ENCODE assay signal across 19 cellular contexts in the genomic region with DNA sequence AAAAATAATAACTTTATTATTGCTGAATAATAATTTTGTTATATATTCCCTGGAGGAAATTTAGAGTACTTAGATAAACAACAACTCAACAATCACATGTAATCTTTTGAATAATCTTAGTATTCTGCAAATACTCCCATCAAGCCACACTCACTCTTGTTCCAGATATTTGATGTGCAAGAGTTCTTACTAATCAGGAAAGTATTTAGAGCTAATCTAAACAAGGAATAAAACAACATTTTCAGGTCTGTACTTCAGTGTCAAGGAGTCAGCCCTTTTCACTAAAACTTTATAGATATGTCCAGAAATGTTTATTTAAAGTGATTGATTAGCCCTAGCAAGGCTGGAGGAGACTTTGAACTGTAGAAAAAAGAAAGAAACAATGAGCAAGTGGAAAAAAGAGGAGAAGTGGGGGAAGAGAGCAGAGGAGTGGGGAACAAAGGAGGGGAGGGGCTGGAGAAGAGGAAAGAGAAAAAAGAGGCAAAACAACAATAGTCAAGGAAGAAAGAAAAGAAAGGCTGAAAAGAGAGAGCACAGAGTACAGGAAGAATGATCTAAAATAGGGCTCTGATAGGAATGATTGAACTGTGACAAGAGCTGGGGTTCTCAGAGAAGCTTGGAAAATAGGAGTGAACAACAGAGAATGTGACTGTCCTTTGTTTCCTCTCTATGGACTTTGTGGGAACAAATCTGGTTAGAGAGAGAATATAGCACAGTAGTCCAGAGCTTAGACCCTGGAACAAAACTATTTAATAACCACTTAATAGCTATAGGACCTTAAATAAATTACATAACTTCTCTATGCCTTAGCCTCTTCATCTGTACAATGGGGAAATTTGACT.
DNase-seq lines count a peak whose midpoint lies in the region; ATAC-seq and TF ChIP-seq lines count a peak whose summit lies in the region.
"Had no signal": no experiment of that assay in that cellular context is flagged by ENCODE, and none has a peak within 500 bp of the region (broad histone marks: within the 10 kb centered on the region; RNA-seq: fewer than 3 reads in every experiment).

No MANE protein-coding gene starts in this region.

- H3K9me3 Mint-ChIP-seq in glutamatergic neuron (ENCODE audit: unreplicated experiment), result peaks cover 14% of the 10 kb centered on the region
- H3K9me3 Mint-ChIP-seq: neural crest cell had no signal

- H3K27ac Mint-ChIP-seq in glutamatergic neuron (ENCODE audit: unreplicated experiment), result peak overlapping the region; percentile 39

- H3K27me3 ChIP-seq in GM23248 (replicated peaks; ENCODE audit: insufficient read depth) (no peaks in the 10 kb centered on the region), rectal smooth muscle tissue (ENCODE audit: control insufficient read depth, insufficient read depth, low read length) (no peaks in the 10 kb centered on the region)
- H3K27me3 ChIP-seq: BE2C, spleen had no signal

- H3K4me2 ChIP-seq in GM23248 (ENCODE audit: unreplicated experiment), result peak overlapping the region; percentile 40

- H3K9me2 ChIP-seq in GM23248 (ENCODE audit: insufficient read depth), result no peaks in the 10 kb centered on the region; the same call in 1 of the 2 replicates

- in situ Hi-C loops in GM23248 (cut with MboI), result no loop called here

- no peak for TF ChIP-seq CTCF in cardiac fibroblast (IDR thresholded peaks at IDR 0.05; ENCODE audit: low read depth, low read length)
- TF ChIP-seq CTCF in glutamatergic neuron (IDR thresholded peaks at IDR 0.05; ENCODE audit: partially characterized antibody, unreplicated experiment), result no peak

- H3K27me3 Mint-ChIP-seq in glutamatergic neuron (ENCODE audit: unreplicated experiment), result peaks cover 10% of the 10 kb centered on the region

- H3F3A ChIP-seq in GM23248 (ENCODE audit: insufficient read depth), result peaks cover 10% of the 10 kb centered on the region; the same call in 1 of the 2 replicates

- H3K4me1 Mint-ChIP-seq in glutamatergic neuron (ENCODE audit: low read depth, unreplicated experiment), result peaks cover 4% of the 10 kb centered on the region

- H3K4me1 ChIP-seq in GM23248 (ENCODE audit: insufficient read depth), result peaks cover 22% of the 10 kb centered on the region
- H3K4me1 ChIP-seq in rectal smooth muscle tissue (ENCODE audit: control insufficient read depth, insufficient read depth, low read length), result peaks cover 26% of the 10 kb centered on the region

- no peak overlapping the region for H3K9ac ChIP-seq in GM23248
- no peak overlapping the region for H3K9ac ChIP-seq in rectal smooth muscle tissue (ENCODE audit: low read length)

- no peak overlapping the region for H2AFZ ChIP-seq in GM23248

- no peaks in the 10 kb centered on the region for H3K36me3 ChIP-seq in GM23248 (ENCODE audit: low read depth)
- no peaks in the 10 kb centered on the region for H3K36me3 ChIP-seq in rectal smooth muscle tissue (ENCODE audit: control insufficient read depth, insufficient read depth, low read length)
- H3K36me3 ChIP-seq: BE2C, lower lobe of right lung, spleen had no signal

- ATAC-seq in GM19467 (IDR thresholded peaks at IDR 0.05; ENCODE audit: unreplicated experiment), result no peak
- ATAC-seq: K562, lower lobe of right lung had no signal

- no peak overlapping the region for H3K4me3 ChIP-seq in GM23248
- H3K4me3 ChIP-seq in cardiac fibroblast (replicated peaks in 1 of 2; ENCODE audit: low read depth in 2 of 2, low read length in 2 of 2), result no peak overlapping the region
- H3K4me3 ChIP-seq in rectal smooth muscle tissue (ENCODE audit: low read length), result no peak overlapping the region
- H3K4me3 ChIP-seq: K562, lower lobe of right lung, spleen had no signal

- no peaks in the 10 kb centered on the region for H3K9me3 ChIP-seq in GM23248 (ENCODE audit: low read depth)
- H3K9me3 ChIP-seq: BE2C, lower lobe of right lung, spleen had no signal

- no peaks in the 10 kb centered on the region for H4K20me1 ChIP-seq in GM23248 (ENCODE audit: insufficient read depth)

- DNase-seq in GM23248, result peak; percentile 47
- DNase-seq in cardiac fibroblast (ENCODE audit: low read depth in 2 of 2), result peak; percentile 16 to 36
- no peak for DNase-seq in glutamatergic neuron
- no peak for DNase-seq in kidney tubule cell (ENCODE audit: low spot score)
- no peak for DNase-seq in LoVo (ENCODE audit: low spot score)
- DNase-seq in iPS-NIHi11 (ENCODE audit: low spot score), result no peak
- DNase-seq: activated gamma-delta T cell treated with Interleukin-2 at 50 U/mL for 16 hours, BE2C, DMS153, GOT3, lower lobe of right lung, NCI-H1694, NCI-H446 treated with DMSO at 0.1 percent for 48 hours, OCI-M1, spleen had no signal

- H3K36me3 Mint-ChIP-seq in glutamatergic neuron (ENCODE audit: unreplicated experiment), result no peaks in the 10 kb centered on the region

- H3K79me2 ChIP-seq in GM23248 (ENCODE audit: insufficient read depth), result no peaks in the 10 kb centered on the region

- H3K27ac ChIP-seq in GM23248 (no peak overlapping the region), rectal smooth muscle tissue (ENCODE audit: low read depth, low read length) (peak overlapping the region; percentile 44)
- H3K27ac ChIP-seq: lower lobe of right lung, spleen had no signal

- H3K4me3 Mint-ChIP-seq in glutamatergic neuron (ENCODE audit: unreplicated experiment), result no peak overlapping the region
- H3K4me3 Mint-ChIP-seq: neural crest cell had no signal

Comparison
In these comparisons a context has a peak if more than half of its experiments do, and no peak if none do; other contexts are left out.
1. DNase-seq: peak in GM23248 (single experiment) and cardiac fibroblast (2 of 2); none in glutamatergic neuron (single experiment), kidney tubule cell (single experiment), LoVo (single experiment) and iPS-NIHi11 (single experiment).